In the genomic region with DNA sequence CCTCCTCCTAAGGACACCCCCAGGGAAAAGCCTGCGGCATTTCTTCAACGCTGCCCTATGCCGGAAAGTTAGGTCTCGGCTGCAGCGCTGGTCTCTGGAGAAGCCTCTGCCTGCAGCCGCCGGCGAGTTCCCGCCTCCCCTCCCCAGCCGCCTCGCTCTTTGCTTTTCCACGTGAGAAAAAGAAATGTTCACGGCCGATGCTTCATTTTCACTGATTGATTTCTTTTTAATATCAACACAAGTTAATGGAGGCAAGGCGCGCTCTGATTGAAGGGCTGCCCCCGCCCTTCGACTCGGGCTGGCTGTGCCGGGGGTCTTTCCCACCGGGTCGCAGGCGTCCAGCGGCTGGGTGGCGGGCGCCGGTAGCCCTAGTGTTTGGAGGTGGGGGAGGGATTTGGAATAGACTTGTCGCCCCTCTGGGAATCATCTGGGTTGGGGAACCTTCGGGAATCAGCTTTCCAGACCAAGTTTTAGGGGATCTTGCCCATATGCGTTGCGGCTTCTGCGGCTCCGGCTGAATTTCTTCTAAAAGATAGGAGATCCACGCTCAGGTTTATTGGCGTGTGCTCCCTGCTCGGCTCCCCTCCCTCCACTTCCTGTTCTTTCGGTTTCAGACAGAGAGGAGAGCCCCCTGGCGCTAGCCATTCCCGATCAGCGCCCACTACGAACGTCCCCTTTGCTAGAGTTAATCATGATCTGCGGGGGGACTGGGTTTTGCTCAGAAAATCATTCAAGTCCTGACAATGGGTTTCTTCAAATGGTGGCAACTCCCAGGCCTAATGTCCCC, we compare ENCODE assay signal across 1 cellular context.
TF ChIP-seq lines count a peak whose summit lies in the region.

No MANE protein-coding gene starts in this region.

TF ChIP-seq in liver, 16 proteins besides CTCF, POLR2A, EP300 and RAD21 (continued from another document):
- no peak for TF ChIP-seq ATF3 (IDR thresholded peaks at IDR 0.05)
- no peak for TF ChIP-seq FOXA2 (IDR thresholded peaks at IDR 0.05)
- no peak for TF ChIP-seq HNF4G (IDR thresholded peaks at IDR 0.05)
- no peak for TF ChIP-seq NR2F2 (IDR thresholded peaks at IDR 0.05)
- TF ChIP-seq FOXA1 (IDR thresholded peaks at IDR 0.05): no peak
- no peak for TF ChIP-seq RXRA (IDR thresholded peaks at IDR 0.05)
- TF ChIP-seq GABPA (IDR thresholded peaks at IDR 0.05 in 1 of 2, conservative IDR thresholded peaks at IDR 0.05 in 1 of 2): no peak
- TF ChIP-seq, protein P1, sequence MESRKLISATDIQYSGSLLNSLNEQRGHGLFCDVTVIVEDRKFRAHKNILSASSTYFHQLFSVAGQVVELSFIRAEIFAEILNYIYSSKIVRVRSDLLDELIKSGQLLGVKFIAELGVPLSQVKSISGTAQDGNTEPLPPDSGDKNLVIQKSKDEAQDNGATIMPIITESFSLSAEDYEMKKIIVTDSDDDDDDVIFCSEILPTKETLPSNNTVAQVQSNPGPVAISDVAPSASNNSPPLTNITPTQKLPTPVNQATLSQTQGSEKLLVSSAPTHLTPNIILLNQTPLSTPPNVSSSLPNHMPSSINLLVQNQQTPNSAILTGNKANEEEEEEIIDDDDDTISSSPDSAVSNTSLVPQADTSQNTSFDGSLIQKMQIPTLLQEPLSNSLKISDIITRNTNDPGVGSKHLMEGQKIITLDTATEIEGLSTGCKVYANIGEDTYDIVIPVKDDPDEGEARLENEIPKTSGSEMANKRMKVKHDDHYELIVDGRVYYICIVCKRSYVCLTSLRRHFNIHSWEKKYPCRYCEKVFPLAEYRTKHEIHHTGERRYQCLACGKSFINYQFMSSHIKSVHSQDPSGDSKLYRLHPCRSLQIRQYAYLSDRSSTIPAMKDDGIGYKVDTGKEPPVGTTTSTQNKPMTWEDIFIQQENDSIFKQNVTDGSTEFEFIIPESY (IDR thresholded peaks at IDR 0.05): no peak
- no peak for TF ChIP-seq JUND (IDR thresholded peaks at IDR 0.05)
